ENCODE assay signal across 1 cellular context in the genomic region with DNA sequence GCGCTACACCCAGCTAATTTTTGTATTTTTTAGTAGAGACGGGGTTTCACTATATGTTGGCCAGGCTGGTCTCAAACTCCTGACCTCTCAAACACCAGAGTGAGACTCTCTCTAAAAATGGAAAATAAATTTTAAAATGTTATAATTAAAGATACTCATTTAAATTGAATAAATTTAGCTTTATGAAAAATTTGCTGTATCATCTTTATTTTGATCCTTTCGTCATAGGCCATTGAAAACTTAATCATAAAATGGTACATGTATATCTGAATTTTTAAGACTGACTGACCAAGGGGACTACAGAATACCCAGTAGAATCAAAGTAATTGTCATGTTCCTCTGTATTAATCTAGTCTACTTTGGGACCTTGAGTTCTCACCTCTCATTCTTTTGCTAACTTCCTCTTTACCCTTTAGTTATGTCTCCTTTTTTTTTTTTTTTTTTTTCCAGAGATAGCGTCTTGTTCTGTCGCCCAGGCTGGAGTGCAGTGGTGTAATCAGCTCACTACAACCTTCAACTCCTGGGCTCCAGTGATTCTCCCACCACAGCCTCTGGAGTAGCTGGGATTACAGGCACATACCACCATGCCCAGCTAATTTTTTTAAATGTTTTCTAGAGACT.
TF ChIP-seq lines count a peak whose summit lies in the region.

No MANE protein-coding gene starts in this region.

TF ChIP-seq in GM23338, 12 proteins besides CTCF, POLR2A, EP300 and RAD21 (continued from another document):
- TF ChIP-seq, protein P1, sequence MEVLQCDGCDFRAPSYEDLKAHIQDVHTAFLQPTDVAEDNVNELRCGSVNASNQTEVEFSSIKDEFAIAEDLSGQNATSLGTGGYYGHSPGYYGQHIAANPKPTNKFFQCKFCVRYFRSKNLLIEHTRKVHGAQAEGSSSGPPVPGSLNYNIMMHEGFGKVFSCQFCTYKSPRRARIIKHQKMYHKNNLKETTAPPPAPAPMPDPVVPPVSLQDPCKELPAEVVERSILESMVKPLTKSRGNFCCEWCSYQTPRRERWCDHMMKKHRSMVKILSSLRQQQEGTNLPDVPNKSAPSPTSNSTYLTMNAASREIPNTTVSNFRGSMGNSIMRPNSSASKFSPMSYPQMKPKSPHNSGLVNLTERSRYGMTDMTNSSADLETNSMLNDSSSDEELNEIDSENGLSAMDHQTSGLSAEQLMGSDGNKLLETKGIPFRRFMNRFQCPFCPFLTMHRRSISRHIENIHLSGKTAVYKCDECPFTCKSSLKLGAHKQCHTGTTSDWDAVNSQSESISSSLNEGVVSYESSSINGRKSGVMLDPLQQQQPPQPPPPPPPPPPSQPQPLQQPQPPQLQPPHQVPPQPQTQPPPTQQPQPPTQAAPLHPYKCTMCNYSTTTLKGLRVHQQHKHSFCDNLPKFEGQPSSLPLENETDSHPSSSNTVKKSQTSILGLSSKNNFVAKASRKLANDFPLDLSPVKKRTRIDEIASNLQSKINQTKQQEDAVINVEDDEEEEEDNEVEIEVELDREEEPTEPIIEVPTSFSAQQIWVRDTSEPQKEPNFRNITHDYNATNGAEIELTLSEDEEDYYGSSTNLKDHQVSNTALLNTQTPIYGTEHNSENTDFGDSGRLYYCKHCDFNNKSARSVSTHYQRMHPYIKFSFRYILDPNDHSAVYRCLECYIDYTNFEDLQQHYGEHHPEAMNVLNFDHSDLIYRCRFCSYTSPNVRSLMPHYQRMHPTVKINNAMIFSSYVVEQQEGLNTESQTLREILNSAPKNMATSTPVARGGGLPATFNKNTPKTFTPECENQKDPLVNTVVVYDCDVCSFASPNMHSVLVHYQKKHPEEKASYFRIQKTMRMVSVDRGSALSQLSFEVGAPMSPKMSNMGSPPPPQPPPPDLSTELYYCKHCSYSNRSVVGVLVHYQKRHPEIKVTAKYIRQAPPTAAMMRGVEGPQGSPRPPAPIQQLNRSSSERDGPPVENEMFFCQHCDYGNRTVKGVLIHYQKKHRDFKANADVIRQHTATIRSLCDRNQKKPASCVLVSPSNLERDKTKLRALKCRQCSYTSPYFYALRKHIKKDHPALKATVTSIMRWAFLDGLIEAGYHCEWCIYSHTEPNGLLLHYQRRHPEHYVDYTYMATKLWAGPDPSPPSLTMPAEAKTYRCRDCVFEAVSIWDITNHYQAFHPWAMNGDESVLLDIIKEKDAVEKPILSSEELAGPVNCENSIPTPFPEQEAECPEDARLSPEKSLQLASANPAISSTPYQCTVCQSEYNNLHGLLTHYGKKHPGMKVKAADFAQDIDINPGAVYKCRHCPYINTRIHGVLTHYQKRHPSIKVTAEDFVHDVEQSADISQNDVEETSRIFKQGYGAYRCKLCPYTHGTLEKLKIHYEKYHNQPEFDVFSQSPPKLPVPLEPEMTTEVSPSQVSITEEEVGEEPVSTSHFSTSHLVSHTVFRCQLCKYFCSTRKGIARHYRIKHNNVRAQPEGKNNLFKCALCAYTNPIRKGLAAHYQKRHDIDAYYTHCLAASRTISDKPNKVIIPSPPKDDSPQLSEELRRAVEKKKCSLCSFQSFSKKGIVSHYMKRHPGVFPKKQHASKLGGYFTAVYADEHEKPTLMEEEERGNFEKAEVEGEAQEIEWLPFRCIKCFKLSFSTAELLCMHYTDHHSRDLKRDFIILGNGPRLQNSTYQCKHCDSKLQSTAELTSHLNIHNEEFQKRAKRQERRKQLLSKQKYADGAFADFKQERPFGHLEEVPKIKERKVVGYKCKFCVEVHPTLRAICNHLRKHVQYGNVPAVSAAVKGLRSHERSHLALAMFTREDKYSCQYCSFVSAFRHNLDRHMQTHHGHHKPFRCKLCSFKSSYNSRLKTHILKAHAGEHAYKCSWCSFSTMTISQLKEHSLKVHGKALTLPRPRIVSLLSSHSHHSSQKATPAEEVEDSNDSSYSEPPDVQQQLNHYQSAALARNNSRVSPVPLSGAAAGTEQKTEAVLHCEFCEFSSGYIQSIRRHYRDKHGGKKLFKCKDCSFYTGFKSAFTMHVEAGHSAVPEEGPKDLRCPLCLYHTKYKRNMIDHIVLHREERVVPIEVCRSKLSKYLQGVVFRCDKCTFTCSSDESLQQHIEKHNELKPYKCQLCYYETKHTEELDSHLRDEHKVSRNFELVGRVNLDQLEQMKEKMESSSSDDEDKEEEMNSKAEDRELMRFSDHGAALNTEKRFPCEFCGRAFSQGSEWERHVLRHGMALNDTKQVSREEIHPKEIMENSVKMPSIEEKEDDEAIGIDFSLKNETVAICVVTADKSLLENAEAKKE (CRISPR knock-in tag; IDR thresholded peaks at IDR 0.05): no peak
- TF ChIP-seq, protein P2, sequence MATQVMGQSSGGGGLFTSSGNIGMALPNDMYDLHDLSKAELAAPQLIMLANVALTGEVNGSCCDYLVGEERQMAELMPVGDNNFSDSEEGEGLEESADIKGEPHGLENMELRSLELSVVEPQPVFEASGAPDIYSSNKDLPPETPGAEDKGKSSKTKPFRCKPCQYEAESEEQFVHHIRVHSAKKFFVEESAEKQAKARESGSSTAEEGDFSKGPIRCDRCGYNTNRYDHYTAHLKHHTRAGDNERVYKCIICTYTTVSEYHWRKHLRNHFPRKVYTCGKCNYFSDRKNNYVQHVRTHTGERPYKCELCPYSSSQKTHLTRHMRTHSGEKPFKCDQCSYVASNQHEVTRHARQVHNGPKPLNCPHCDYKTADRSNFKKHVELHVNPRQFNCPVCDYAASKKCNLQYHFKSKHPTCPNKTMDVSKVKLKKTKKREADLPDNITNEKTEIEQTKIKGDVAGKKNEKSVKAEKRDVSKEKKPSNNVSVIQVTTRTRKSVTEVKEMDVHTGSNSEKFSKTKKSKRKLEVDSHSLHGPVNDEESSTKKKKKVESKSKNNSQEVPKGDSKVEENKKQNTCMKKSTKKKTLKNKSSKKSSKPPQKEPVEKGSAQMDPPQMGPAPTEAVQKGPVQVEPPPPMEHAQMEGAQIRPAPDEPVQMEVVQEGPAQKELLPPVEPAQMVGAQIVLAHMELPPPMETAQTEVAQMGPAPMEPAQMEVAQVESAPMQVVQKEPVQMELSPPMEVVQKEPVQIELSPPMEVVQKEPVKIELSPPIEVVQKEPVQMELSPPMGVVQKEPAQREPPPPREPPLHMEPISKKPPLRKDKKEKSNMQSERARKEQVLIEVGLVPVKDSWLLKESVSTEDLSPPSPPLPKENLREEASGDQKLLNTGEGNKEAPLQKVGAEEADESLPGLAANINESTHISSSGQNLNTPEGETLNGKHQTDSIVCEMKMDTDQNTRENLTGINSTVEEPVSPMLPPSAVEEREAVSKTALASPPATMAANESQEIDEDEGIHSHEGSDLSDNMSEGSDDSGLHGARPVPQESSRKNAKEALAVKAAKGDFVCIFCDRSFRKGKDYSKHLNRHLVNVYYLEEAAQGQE (IDR thresholded peaks at IDR 0.05; ENCODE audit: unreplicated experiment): no peak
- TF ChIP-seq ZNF331 (CRISPR knock-in tag; IDR thresholded peaks at IDR 0.05; ENCODE audit: low read depth): no peak
- TF ChIP-seq, protein P3, sequence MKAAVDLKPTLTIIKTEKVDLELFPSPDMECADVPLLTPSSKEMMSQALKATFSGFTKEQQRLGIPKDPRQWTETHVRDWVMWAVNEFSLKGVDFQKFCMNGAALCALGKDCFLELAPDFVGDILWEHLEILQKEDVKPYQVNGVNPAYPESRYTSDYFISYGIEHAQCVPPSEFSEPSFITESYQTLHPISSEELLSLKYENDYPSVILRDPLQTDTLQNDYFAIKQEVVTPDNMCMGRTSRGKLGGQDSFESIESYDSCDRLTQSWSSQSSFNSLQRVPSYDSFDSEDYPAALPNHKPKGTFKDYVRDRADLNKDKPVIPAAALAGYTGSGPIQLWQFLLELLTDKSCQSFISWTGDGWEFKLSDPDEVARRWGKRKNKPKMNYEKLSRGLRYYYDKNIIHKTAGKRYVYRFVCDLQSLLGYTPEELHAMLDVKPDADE (IDR thresholded peaks at IDR 0.05): no peak
- no peak for TF ChIP-seq ZNF114 (CRISPR knock-in tag; IDR thresholded peaks at IDR 0.05)
